ENCODE assay signal across 8 cellular contexts in the genomic region with DNA sequence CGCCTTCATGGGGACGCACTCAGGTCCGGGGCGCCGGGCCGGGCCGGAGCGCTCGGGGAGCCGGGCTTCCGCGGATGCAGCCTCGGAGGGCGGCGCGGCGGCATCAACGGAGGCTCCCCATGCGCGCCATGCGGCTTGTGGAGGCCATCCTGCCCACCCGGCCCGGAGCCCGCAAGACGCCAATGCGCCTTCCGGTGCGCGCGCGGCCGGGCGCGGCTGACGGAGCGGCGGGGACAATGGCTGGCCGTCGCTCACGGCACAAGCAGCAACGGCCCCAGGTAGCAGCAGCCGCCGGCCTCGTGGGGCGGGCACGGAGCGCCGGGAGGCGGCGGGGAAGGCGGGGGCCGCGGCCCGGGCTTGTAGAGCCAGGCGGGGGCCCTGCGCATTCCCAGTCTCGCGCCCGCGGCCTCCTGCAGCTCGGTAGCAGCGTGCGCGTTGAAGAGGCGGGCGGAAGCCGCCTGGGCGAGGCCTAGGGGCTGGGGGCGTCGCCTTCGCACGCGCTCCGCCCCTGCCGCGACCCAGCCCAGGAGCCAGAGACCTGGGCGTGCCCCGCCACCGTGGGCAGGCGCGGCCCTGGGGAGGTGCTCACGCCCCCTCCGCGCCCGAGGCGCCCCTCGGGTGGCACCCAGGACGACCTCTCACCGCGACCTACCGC.
DNase-seq lines count a peak whose midpoint lies in the region; ATAC-seq and TF ChIP-seq lines count a peak whose summit lies in the region.
"Not testable (repeated sequence)": the region's sequence is repeated elsewhere in the genome, so short reads cannot be mapped to it uniquely, and the experiment has no call there.

No MANE protein-coding gene starts in this region.

- CTCF ChIA-PET in CD8-positive, alpha-beta T cell (lab: Charles Lee); PC-3 (lab: Charles Lee): not testable (repeated sequence)

- not testable (repeated sequence) for H3K9me2 ChIP-seq in PC-3 (replicated peaks; ENCODE audit: low read length)

- not testable (repeated sequence) for H3K27me3 Mint-ChIP-seq in CD8-positive, alpha-beta T cell (ENCODE audit: low read depth); memory B cell

- POLR2A ChIA-PET in CD8-positive, alpha-beta T cell (lab: Charles Lee); PC-3 (lab: Charles Lee; ENCODE audit: unreplicated experiment): not testable (repeated sequence)

- intact Hi-C loops in CD8-positive, alpha-beta T cell (cut with DNase I, micrococcal nuclease); PC-3 (cut with micrococcal nuclease); body of pancreas (cut with DNase I): not testable (repeated sequence)

- TF ChIP-seq POLR2A in body of pancreas (IDR thresholded peaks at IDR 0.05) = not testable (repeated sequence)

- BruUV-seq in PC-3 (replicated peaks; lab: Mats Ljungman, UMichigan) = not testable (repeated sequence)

- not testable (repeated sequence) for H3K4me1 ChIP-seq in CD8-positive, alpha-beta T cell (ENCODE audit: insufficient read depth, low read length); PC-3 (ENCODE audit: insufficient read depth, low read length); body of pancreas

- H3K27ac ChIP-seq in CD8-positive, alpha-beta T cell (ENCODE audit: low read depth, low read length); PC-3 (ENCODE audit: low read length); body of pancreas: not testable (repeated sequence)

- peak; percentile 97 for ATAC-seq in CD8-positive, alpha-beta T cell
- peak; percentile 93 for ATAC-seq in GM19035 (IDR thresholded peaks at IDR 0.05; ENCODE audit: unreplicated experiment)
- peak; percentile 97 for ATAC-seq in GM21528 (IDR thresholded peaks at IDR 0.05; ENCODE audit: low FRiP score, unreplicated experiment)
- peak; percentile 96 for ATAC-seq in HG02870 (IDR thresholded peaks at IDR 0.05; ENCODE audit: unreplicated experiment)
- peak; percentile 93 for ATAC-seq in HG03196 (IDR thresholded peaks at IDR 0.05; ENCODE audit: unreplicated experiment)
- peak; percentile 98 for ATAC-seq in PC-3
- peak; percentile 92 for ATAC-seq in body of pancreas
- peak; percentile 96 for ATAC-seq in memory B cell (ENCODE audit: low read depth)

- not testable (repeated sequence) for H3K4me3 ChIP-seq in CD8-positive, alpha-beta T cell (ENCODE audit: low read depth, low read length); PC-3 (ENCODE audit: low read length); body of pancreas

- not testable (repeated sequence) for H3K36me3 ChIP-seq in CD8-positive, alpha-beta T cell (ENCODE audit: insufficient read depth, low read length); PC-3 (ENCODE audit: low read depth, low read length); body of pancreas (replicated peaks in 1 of 2; ENCODE audit: insufficient read depth in 1 of 2, low read depth in 2 of 2)

- not testable (repeated sequence) for H2AFZ ChIP-seq in PC-3 (ENCODE audit: low read length)

- H3K27ac Mint-ChIP-seq in CD8-positive, alpha-beta T cell; memory B cell: not testable (repeated sequence)

- not testable (repeated sequence) for H3K9ac ChIP-seq in PC-3 (ENCODE audit: low read length)

- H3K79me2 ChIP-seq in PC-3 (ENCODE audit: low read length) = not testable (repeated sequence)

- H3K4me3 Mint-ChIP-seq in CD8-positive, alpha-beta T cell; memory B cell: not testable (repeated sequence)

- not testable (repeated sequence) for DNase-seq in CD8-positive, alpha-beta T cell; PC-3; body of pancreas; memory B cell (ENCODE audit: low spot score in 2 of 2)

- TF ChIP-seq CTCF in CD8-positive, alpha-beta T cell (IDR thresholded peaks at IDR 0.05); PC-3 (conservative IDR thresholded peaks at IDR 0.05; ENCODE audit: low read depth, low read length); body of pancreas (IDR thresholded peaks at IDR 0.05): not testable (repeated sequence)

- H3K4me2 ChIP-seq in PC-3 (ENCODE audit: low read length) = not testable (repeated sequence)

- H3F3A ChIP-seq in PC-3 (ENCODE audit: low read length, unreplicated experiment) = not testable (repeated sequence)

- H4K20me1 ChIP-seq in PC-3 (ENCODE audit: low read length) = not testable (repeated sequence)

- not testable (repeated sequence) for H3K36me3 Mint-ChIP-seq in CD8-positive, alpha-beta T cell; memory B cell

- not testable (repeated sequence) for H3K9me3 Mint-ChIP-seq in CD8-positive, alpha-beta T cell; memory B cell

- not testable (repeated sequence) for H3K4me1 Mint-ChIP-seq in CD8-positive, alpha-beta T cell (ENCODE audit: low read depth); memory B cell

- not testable (repeated sequence) for H3K9me3 ChIP-seq in CD8-positive, alpha-beta T cell (ENCODE audit: low read length); PC-3 (ENCODE audit: low read length); body of pancreas

- not testable (repeated sequence) for H3K27me3 ChIP-seq in CD8-positive, alpha-beta T cell (ENCODE audit: insufficient read depth, low read length); PC-3 (ENCODE audit: low read length); body of pancreas

- no CpG with 5 or more reads among the region's 91 CpGs for WGBS in body of pancreas, 2 donors
